ENCODE assay signal across 8 cellular contexts in the genomic region with DNA sequence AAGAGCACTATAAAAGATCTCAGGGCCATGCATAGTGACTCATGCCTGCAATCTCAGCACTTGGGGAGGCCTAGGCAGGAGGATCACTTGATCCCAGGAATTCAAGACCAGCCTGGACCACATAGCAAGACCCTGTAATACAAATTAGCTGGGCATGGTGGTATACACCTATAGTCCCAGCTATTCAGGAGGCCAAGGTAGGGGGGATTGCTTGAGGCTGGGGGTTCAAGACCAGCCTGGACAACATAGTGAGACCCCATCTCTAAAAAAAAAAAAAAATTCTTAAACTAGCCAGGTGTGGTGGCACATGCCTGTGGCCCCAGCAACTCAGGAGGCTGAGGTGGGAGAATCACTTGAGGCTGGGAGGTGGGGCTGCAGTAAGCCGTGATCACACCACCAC.
"Had no signal": no experiment of that assay in that cellular context is flagged by ENCODE, and none has a peak within 500 bp of the region (broad histone marks: within the 10 kb centered on the region; RNA-seq: fewer than 3 reads in every experiment).

No MANE protein-coding gene starts in this region.

- H3K4me3 ChIP-seq: GM23248 had no signal

- FAIRE-seq: H54, HTR-8/SVneo had no signal

- H2AFZ ChIP-seq: GM23248 had no signal

- DNase-seq: GM23248, GOT3, H9, HCEC 1CT, HFFc6, KG1 had no signal

- H3K9ac ChIP-seq: GM23248 had no signal

- H3K27ac ChIP-seq: GM23248 had no signal
